ENCODE assay signal across 15 cellular contexts in genomic region chr10:89159761-89160160, GRCh38. TPM values are rescaled to one million over a fixed set of nuclear protein-coding genes. Genes with fewer than 3 reads are reported as not detected.
A peak's percentile ranks its signal among the peaks of the same experiment; 100 is the strongest.
DNase-seq lines count a peak whose midpoint lies in the region; ATAC-seq and TF ChIP-seq lines count a peak whose summit lies in the region.
"Had no signal": no experiment of that assay in that cellular context is flagged by ENCODE, and none has a peak within 500 bp of the region (broad histone marks: within the 10 kb centered on the region; RNA-seq: fewer than 3 reads in every experiment).

No MANE protein-coding gene starts in this region.

- WGBS in spleen, 5 donors = 88 to 97% (median 91%) methylated on average over 1 of the region's 1 CpG

- H3K9me3 Mint-ChIP-seq in GM23338 = no peaks in the 10 kb centered on the region; the same call in 2 of the 3 replicates
- H3K9me3 Mint-ChIP-seq: HFFc6 had no signal

- H3K36me3 ChIP-seq in GM23338 (ENCODE audit: insufficient read depth) (no peaks in the 10 kb centered on the region), osteoblast (ENCODE audit: insufficient read depth, low read length) (no peaks in the 10 kb centered on the region), right atrium auricular region (no peaks in the 10 kb centered on the region), spleen (no peaks in the 10 kb centered on the region)
- H3K36me3 ChIP-seq: BLaER1 had no signal

- DNase-seq in AG20443 (ENCODE audit: low spot score) (peak; percentile 25), GM23338 (ENCODE audit: low spot score) (no peak), fibroblast of gingiva (ENCODE audit: low read depth) (peak; percentile 47), osteoblast (ENCODE audit: insufficient read length, low spot score, missing footprints) (no peak), right atrium auricular region (ENCODE audit: low spot score) (no peak), spleen (no peak)
- DNase-seq in activated effector memory CD4-positive, alpha-beta T cell treated with anti-CD3 and anti-CD28 coated beads, Interleukin-2, amount 50 U/mL, for 16 hours = no peak
- DNase-seq: AML-193; CD4-positive, CD25-positive, alpha-beta regulatory T cell; DMS53; HCEC 1CT; HFFc6 had no signal

- no peak for ATAC-seq in GM23338
- ATAC-seq in GM19463 (IDR thresholded peaks at IDR 0.05; ENCODE audit: unreplicated experiment) = no peak
- ATAC-seq: GM12878 had no signal

- no peaks in the 10 kb centered on the region for H3F3A ChIP-seq in GM23338 (replicated peaks; ENCODE audit: low read depth)

- H3K4me3 ChIP-seq in GM23338 (no peak overlapping the region), osteoblast (ENCODE audit: insufficient read depth, low read length) (no peak overlapping the region), right atrium auricular region (no peak overlapping the region), spleen (no peak overlapping the region)
- H3K4me3 ChIP-seq: BLaER1, GM12878 had no signal

- H3K27ac Mint-ChIP-seq in GM23338 = no peak overlapping the region
- H3K27ac Mint-ChIP-seq: CD4-positive, CD25-positive, alpha-beta regulatory T cell; HFFc6 had no signal

- no peaks in the 10 kb centered on the region for H4K20me1 ChIP-seq in GM23338 (replicated peaks; ENCODE audit: insufficient read depth)
- H4K20me1 ChIP-seq in osteoblast (ENCODE audit: insufficient read depth, low read length) = no peaks in the 10 kb centered on the region
- H4K20me1 ChIP-seq: BLaER1 had no signal

- no peaks in the 10 kb centered on the region for H3K4me1 Mint-ChIP-seq in GM23338

- H3K9me3 ChIP-seq in osteoblast (ENCODE audit: low read depth, low read length) (no peaks in the 10 kb centered on the region), right atrium auricular region (no peaks in the 10 kb centered on the region), spleen (no peaks in the 10 kb centered on the region)
- H3K9me3 ChIP-seq: BLaER1 had no signal

- no peak for TF ChIP-seq POLR2A in spleen (IDR thresholded peaks at IDR 0.05)

- TF ChIP-seq CTCF in GM23338 (conservative IDR thresholded peaks at IDR 0.05; ENCODE audit: low read depth in 2 of 2) = no peak
- no peak for TF ChIP-seq CTCF in osteoblast (IDR thresholded peaks at IDR 0.05; ENCODE audit: extremely low read depth, low read depth, low read length)
- no peak for TF ChIP-seq CTCF in right atrium auricular region (IDR thresholded peaks at IDR 0.05)
- no peak for TF ChIP-seq CTCF in spleen (IDR thresholded peaks at IDR 0.05 in 8 of 11, conservative IDR thresholded peaks at IDR 0.05 in 3 of 11)

- H3K27ac ChIP-seq in GM23338 (ENCODE audit: low read depth) (no peak overlapping the region), osteoblast (ENCODE audit: low read depth, low read length) (peak overlapping the region; percentile 37), right atrium auricular region (no peak overlapping the region), spleen (no peak overlapping the region)
- H3K27ac ChIP-seq: BLaER1 had no signal

- no peaks in the 10 kb centered on the region for H3K4me1 ChIP-seq in GM23338 (ENCODE audit: insufficient read depth)
- H3K4me1 ChIP-seq in osteoblast (ENCODE audit: insufficient read depth, low read length) = peaks cover 36% of the 10 kb centered on the region
- no peaks in the 10 kb centered on the region for H3K4me1 ChIP-seq in right atrium auricular region
- H3K4me1 ChIP-seq in spleen = peaks cover 5 to 25% (median 16%) of the 10 kb centered on the region in 6 donors
- H3K4me1 ChIP-seq: BLaER1 had no signal

- H3K4me3 Mint-ChIP-seq in GM23338 = no peak overlapping the region
- H3K4me3 Mint-ChIP-seq: CD4-positive, CD25-positive, alpha-beta regulatory T cell; HFFc6 had no signal

- no peaks in the 10 kb centered on the region for H3K36me3 Mint-ChIP-seq in GM23338 (ENCODE audit: low read depth)
- H3K36me3 Mint-ChIP-seq: CD4-positive, CD25-positive, alpha-beta regulatory T cell had no signal

- H2AFZ ChIP-seq in GM23338 (peak overlapping the region; percentile 12; the same call in 1 of the 2 replicates), osteoblast (ENCODE audit: low read length) (no peak overlapping the region)

- intact Hi-C loops in spleen (cut with DNase I; ENCODE audit: low total_unique reads) = no loop called here

- peaks cover 4% of the 10 kb centered on the region; the same call in 1 of the 2 replicates for H3K9me2 ChIP-seq in GM23338 (ENCODE audit: insufficient read depth)

- H3K4me2 ChIP-seq in GM23338 (no peak overlapping the region), osteoblast (ENCODE audit: insufficient read depth, low read length) (peak overlapping the region; percentile 10)
- H3K4me2 ChIP-seq: BLaER1 had no signal

- H3K79me2 ChIP-seq in GM23338 (replicated peaks; ENCODE audit: insufficient read depth) (no peaks in the 10 kb centered on the region), osteoblast (ENCODE audit: insufficient read depth, low read length) (no peaks in the 10 kb centered on the region)

- H3K27me3 ChIP-seq in GM23338 (ENCODE audit: insufficient read depth) (no peaks in the 10 kb centered on the region), osteoblast (ENCODE audit: insufficient read depth, low read length) (no peaks in the 10 kb centered on the region), right atrium auricular region (no peaks in the 10 kb centered on the region), spleen (replicated peaks in 1 of 7) (no peaks in the 10 kb centered on the region)
- H3K27me3 ChIP-seq: BLaER1 had no signal

- no peaks in the 10 kb centered on the region for H3K27me3 Mint-ChIP-seq in GM23338 (ENCODE audit: insufficient read depth, low read depth, poor library complexity)

TF ChIP-seq in GM23338, 12 proteins besides CTCF, POLR2A, EP300 and RAD21 (continues in another document):
- TF ChIP-seq, protein P1, sequence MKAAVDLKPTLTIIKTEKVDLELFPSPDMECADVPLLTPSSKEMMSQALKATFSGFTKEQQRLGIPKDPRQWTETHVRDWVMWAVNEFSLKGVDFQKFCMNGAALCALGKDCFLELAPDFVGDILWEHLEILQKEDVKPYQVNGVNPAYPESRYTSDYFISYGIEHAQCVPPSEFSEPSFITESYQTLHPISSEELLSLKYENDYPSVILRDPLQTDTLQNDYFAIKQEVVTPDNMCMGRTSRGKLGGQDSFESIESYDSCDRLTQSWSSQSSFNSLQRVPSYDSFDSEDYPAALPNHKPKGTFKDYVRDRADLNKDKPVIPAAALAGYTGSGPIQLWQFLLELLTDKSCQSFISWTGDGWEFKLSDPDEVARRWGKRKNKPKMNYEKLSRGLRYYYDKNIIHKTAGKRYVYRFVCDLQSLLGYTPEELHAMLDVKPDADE (IDR thresholded peaks at IDR 0.05) = no peak
- TF ChIP-seq EZH2 (IDR thresholded peaks at IDR 0.05; ENCODE audit: low read depth, unreplicated experiment) (no peak), JUNB (IDR thresholded peaks at IDR 0.05; ENCODE audit: unreplicated experiment) (no peak), NANOG (IDR thresholded peaks at IDR 0.05; ENCODE audit: borderline replicate concordance) (no peak), STAT1 (IDR thresholded peaks at IDR 0.05; ENCODE audit: unreplicated experiment) (no peak), POLR2AphosphoS5 (IDR thresholded peaks at IDR 0.05; ENCODE audit: low read depth) (no peak), CREB1 (CRISPR knock-in tag; IDR thresholded peaks at IDR 0.05; ENCODE audit: low read depth) (no peak)

RNA-seq across cellular contexts. Expression of gene CH25H, which starts 47.4 kb away (rescaled TPM):
- 0.47 and 1.3 TPM in 2 replicates for total RNA-seq in GM23338 (2014; rRNA removed; shearing (Covaris generic))
- polyA plus RNA-seq in GM23338 (2016; fragmentation: Nextera tagmentation; extraction: Ambion mirVana) (1.7 and 1.8 TPM in 2 replicates), spleen (1 to 10 TPM; 1.4 to 3.6 (median 2.3) TPM)
- total RNA-seq in osteoblast (5.8 and 13.0 TPM in 2 replicates), right atrium auricular region (1 to 10 TPM in 1 of 2 donors, under 1 TPM in 1; 0.98 to 1.8 TPM), spleen (1 to 10 TPM in 5 of 7 donors, under 1 TPM in 2; 0.72 to 8.8 (median 1.8) TPM)
- total RNA-seq: GM12878 had no signal
- polyA plus RNA-seq: GM12878 had no signal

Comparison
In these comparisons a context has a peak if more than half of its experiments do, and no peak if none do; other contexts are left out.
1. DNase-seq: peak in AG20443 (single experiment) and fibroblast of gingiva (single experiment); none in GM23338 (single experiment), osteoblast (single experiment), right atrium auricular region (single experiment), activated effector memory CD4-positive, alpha-beta T cell treated with anti-CD3 and anti-CD28 coated beads, Interleukin-2, amount 50 U/mL, for 16 hours (single experiment) and spleen (single experiment).